ENCODE assay signal across 8 cellular contexts in genomic region chr7:101754432-101755159, GRCh38.
DNase-seq lines count a peak whose midpoint lies in the region; ATAC-seq and TF ChIP-seq lines count a peak whose summit lies in the region.

No MANE protein-coding gene starts in this region.

- ATAC-seq in activated B cell treated with CpG ODN at 0.5 μM for 24 hours (ENCODE audit: low read depth) (no peak), GM21367 (IDR thresholded peaks at IDR 0.05; ENCODE audit: unreplicated experiment) (no peak)

- TF ChIP-seq CTCF in activated B cell treated with CpG ODN at 0.5 μM for 24 hours (IDR thresholded peaks at IDR 0.05) (no peak), lower leg skin (IDR thresholded peaks at IDR 0.05) (no peak)

- peak overlapping the region; percentile 52 for H2AFZ ChIP-seq in GM23248

- no peaks in the 10 kb centered on the region for H3K4me1 ChIP-seq in GM23248 (ENCODE audit: insufficient read depth)

- peak overlapping the region; percentile 37; the same call in 1 of the 2 replicates for H3K9ac ChIP-seq in GM23248

- no peaks in the 10 kb centered on the region for H4K20me1 ChIP-seq in GM23248 (ENCODE audit: insufficient read depth)

- no peaks in the 10 kb centered on the region for H3K36me3 ChIP-seq in GM23248 (ENCODE audit: low read depth)

- no peaks in the 10 kb centered on the region for H3F3A ChIP-seq in GM23248 (ENCODE audit: insufficient read depth)

- H3K4me1 Mint-ChIP-seq in activated B cell treated with CpG ODN at 0.5 μM for 24 hours = peaks cover 13% of the 10 kb centered on the region
- H3K4me1 Mint-ChIP-seq in stimulated activated naive CD8-positive, alpha-beta T cell treated with anti-CD3 and anti-CD28 coated beads, Interleukin-15, Interleukin-2, amounts not matched to agents 100 ng/mL and 50 ng/mL, for 24 hours (ENCODE audit: low read depth) = peaks cover 15% of the 10 kb centered on the region

- H3K4me3 ChIP-seq in GM23248 = peak overlapping the region; percentile 68
- no peak overlapping the region for H3K4me3 ChIP-seq in lower leg skin (ENCODE audit: low read depth, poor library complexity, severe bottlenecking)

- peaks cover 62% of the 10 kb centered on the region for H3K27me3 ChIP-seq in GM23248 (replicated peaks; ENCODE audit: insufficient read depth)

- H3K4me3 Mint-ChIP-seq in activated B cell treated with CpG ODN at 0.5 μM for 24 hours = peak overlapping the region; percentile 86
- peak overlapping the region; percentile 83 for H3K4me3 Mint-ChIP-seq in stimulated activated naive CD8-positive, alpha-beta T cell treated with anti-CD3 and anti-CD28 coated beads, Interleukin-15, Interleukin-2, amounts not matched to agents 100 ng/mL and 50 ng/mL, for 24 hours

- intact Hi-C loops in activated B cell treated with CpG ODN at 0.5 μM for 24 hours (cut with micrococcal nuclease) = no loop called here
- intact Hi-C loops in lower leg skin (cut with DNase I; ENCODE audit: low total_unique reads) = no loop called here

- peak overlapping the region; percentile 72 for H3K4me2 ChIP-seq in GM23248 (ENCODE audit: unreplicated experiment)

- in situ Hi-C loops in GM23248 (cut with MboI) = no loop called here

- 1% methylated on average over 22 of the region's 22 CpGs for WGBS in GM23248 (ENCODE audit: low coverage in 1 of 2, low lambda C conversion rate in 2 of 2, missing lambda C conversion rate in 2 of 2), 2 experiments
- 10 to 16% methylated on average over 22 of the region's 22 CpGs for WGBS in lower leg skin, 2 donors

- no peaks in the 10 kb centered on the region for H3K9me3 ChIP-seq in GM23248 (ENCODE audit: low read depth)

- no peaks in the 10 kb centered on the region for H3K36me3 Mint-ChIP-seq in activated B cell treated with CpG ODN at 0.5 μM for 24 hours (ENCODE audit: low read depth)
- H3K36me3 Mint-ChIP-seq in stimulated activated naive CD8-positive, alpha-beta T cell treated with anti-CD3 and anti-CD28 coated beads, Interleukin-15, Interleukin-2, amounts not matched to agents 100 ng/mL and 50 ng/mL, for 24 hours (ENCODE audit: low read depth) = no peaks in the 10 kb centered on the region

- POLR2A ChIA-PET in activated B cell treated with CpG ODN at 0.5 μM for 24 hours (lab: Charles Lee) = no interaction called here

- peak overlapping the region; percentile 30 for H3K27ac Mint-ChIP-seq in activated B cell treated with CpG ODN at 0.5 μM for 24 hours
- peak overlapping the region; percentile 83 for H3K27ac Mint-ChIP-seq in stimulated activated naive CD8-positive, alpha-beta T cell treated with anti-CD3 and anti-CD28 coated beads, Interleukin-15, Interleukin-2, amounts not matched to agents 100 ng/mL and 50 ng/mL, for 24 hours

- TF ChIP-seq POLR2A in lower leg skin (IDR thresholded peaks at IDR 0.05) = no peak

- peaks cover 3% of the 10 kb centered on the region for H3K27me3 Mint-ChIP-seq in activated B cell treated with CpG ODN at 0.5 μM for 24 hours
- H3K27me3 Mint-ChIP-seq in stimulated activated naive CD8-positive, alpha-beta T cell treated with anti-CD3 and anti-CD28 coated beads, Interleukin-15, Interleukin-2, amounts not matched to agents 100 ng/mL and 50 ng/mL, for 24 hours = no peaks in the 10 kb centered on the region

- no peaks in the 10 kb centered on the region for H3K79me2 ChIP-seq in GM23248 (ENCODE audit: insufficient read depth)

- no peaks in the 10 kb centered on the region for H3K9me2 ChIP-seq in GM23248 (ENCODE audit: insufficient read depth)

- DNase-seq in A172 (ENCODE audit: low spot score) = peak; percentile 65
- peak; percentile 49 for DNase-seq in GM23248
- DNase-seq in activated B cell treated with CpG ODN at 0.5 μM for 24 hours = no peak
- DNase-seq in hepatic stellate cell (ENCODE audit: low spot score) = peak; percentile 35
- no peak for DNase-seq in lower leg skin (ENCODE audit: low spot score in 2 of 2)
- no peak for DNase-seq in germinal center (ENCODE audit: low spot score)

- H3K27ac ChIP-seq in GM23248 = no peak overlapping the region

- no peaks in the 10 kb centered on the region for H3K9me3 Mint-ChIP-seq in activated B cell treated with CpG ODN at 0.5 μM for 24 hours
- H3K9me3 Mint-ChIP-seq in stimulated activated naive CD8-positive, alpha-beta T cell treated with anti-CD3 and anti-CD28 coated beads, Interleukin-15, Interleukin-2, amounts not matched to agents 100 ng/mL and 50 ng/mL, for 24 hours = no peaks in the 10 kb centered on the region

- CTCF ChIA-PET in activated B cell treated with CpG ODN at 0.5 μM for 24 hours (lab: Charles Lee) = no interaction called here

Comparison
In these comparisons a context has a peak if more than half of its experiments do, and no peak if none do; other contexts are left out.
1. DNase-seq: peak in A172 (single experiment), GM23248 (single experiment) and hepatic stellate cell (single experiment); none in activated B cell treated with CpG ODN at 0.5 μM for 24 hours (single experiment), lower leg skin (0 of 2) and germinal center (single experiment).